8 cellular contexts compared by ENCODE assay signal in the genomic region with DNA sequence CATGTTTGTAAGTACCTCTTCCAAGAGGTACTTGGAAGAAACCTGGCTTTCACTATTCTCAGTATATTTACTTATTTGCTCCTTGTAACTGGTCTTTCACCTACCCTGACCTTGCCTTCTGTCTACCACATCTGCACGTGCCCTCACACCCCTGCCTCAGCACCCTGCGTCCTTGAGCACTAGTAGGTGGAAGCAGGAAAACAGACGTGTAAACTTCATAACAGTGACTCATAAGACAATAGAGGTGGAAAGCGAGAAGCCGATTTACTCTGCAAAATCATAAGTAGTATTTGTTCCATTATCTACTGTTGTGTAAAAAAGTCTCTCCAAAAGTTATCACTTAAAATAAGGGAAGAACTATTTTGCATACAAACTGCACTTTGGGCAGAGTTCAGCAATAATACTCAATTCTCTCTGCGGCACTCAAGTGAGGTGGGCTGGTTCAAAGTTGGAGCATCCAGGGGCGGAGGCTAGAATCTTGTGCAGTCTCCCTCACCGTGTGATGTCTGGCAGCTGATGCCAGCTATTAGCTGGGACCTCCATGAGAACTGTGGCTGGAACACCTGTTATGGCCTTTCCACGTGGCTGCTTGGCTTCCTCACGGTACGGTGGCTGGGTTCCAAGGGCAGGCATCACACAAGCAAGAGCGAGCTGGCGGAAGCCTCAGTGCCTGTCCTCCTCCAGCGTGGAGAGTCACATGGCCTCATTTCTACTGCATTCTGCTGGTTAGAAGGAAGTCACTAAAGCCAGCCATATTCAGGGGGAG. TPM values are rescaled to one million over a fixed set of nuclear protein-coding genes. Genes with fewer than 3 reads are reported as not detected.
A peak's percentile ranks its signal among the peaks of the same experiment; 100 is the strongest.
DNase-seq lines count a peak whose midpoint lies in the region; ATAC-seq, FAIRE-seq and TF ChIP-seq lines count a peak whose summit lies in the region.

No MANE protein-coding gene starts in this region.

- H3K27me3 ChIP-seq in Panc1 (ENCODE audit: control insufficient read depth, insufficient read depth, low read length) (no peaks in the 10 kb centered on the region), hepatocyte (no peaks in the 10 kb centered on the region)

- POLR2A ChIA-PET in Panc1 (lab: Charles Lee) = no interaction called here

- peaks cover 17% of the 10 kb centered on the region for H3K4me1 ChIP-seq in Panc1 (ENCODE audit: control insufficient read depth, insufficient read depth, low read length)
- no peaks in the 10 kb centered on the region for H3K4me1 ChIP-seq in hepatocyte (ENCODE audit: insufficient read depth)

- peaks cover 91% of the 10 kb centered on the region for H3K79me2 ChIP-seq in hepatocyte

- H3K9me3 ChIP-seq in Panc1 (ENCODE audit: control insufficient read depth, insufficient read depth, low read depth, low read length) (no peaks in the 10 kb centered on the region), hepatocyte (ENCODE audit: low read depth) (no peaks in the 10 kb centered on the region)

- intact Hi-C loops in Panc1 (cut with micrococcal nuclease; ENCODE audit: unreplicated experiment) = no loop called here

- ATAC-seq in HG03139 (IDR thresholded peaks at IDR 0.05; ENCODE audit: unreplicated experiment) = peak; percentile 73
- ATAC-seq in Panc1 = peak; percentile 59; the same call in 1 of the 2 replicates

- BruUV-seq in Panc1 (replicated peaks; lab: Mats Ljungman, UMichigan) = no TSS peak

- H3K9me2 ChIP-seq in hepatocyte (replicated peaks; ENCODE audit: insufficient read depth) = no peaks in the 10 kb centered on the region

- peak; percentile 73 for FAIRE-seq in islet of Langerhans (lab: Jason Lieb, UNC)
- FAIRE-seq in frontal cortex (lab: Jason Lieb, UNC) = no peak

- H3K27ac ChIP-seq in Panc1 (ENCODE audit: low read length) (peak overlapping the region; percentile 17; the same call in 1 of the 2 replicates), hepatocyte (no peak overlapping the region)

- in situ Hi-C loops in Panc1 (cut with HindIII; ENCODE audit: low pct_unique_long_range_greater_than_20kb, low sequenced_read_pairs) = no loop called here

- TF ChIP-seq CTCF in Panc1 (IDR thresholded peaks at IDR 0.05) (no peak), hepatocyte (IDR thresholded peaks at IDR 0.05; ENCODE audit: poor library complexity) (no peak)

- peaks cover 7% of the 10 kb centered on the region for H4K20me1 ChIP-seq in hepatocyte (ENCODE audit: insufficient read depth, poor library complexity, severe bottlenecking)

- H3K4me3 ChIP-seq in Panc1 (ENCODE audit: low read depth in 2 of 2, low read length in 2 of 2) (no peak overlapping the region), hepatocyte (no peak overlapping the region)

- DNase-seq in GDM1 (lab: John Stamatoyannopoulos, UW) (peak; percentile 56), Panc1 (ENCODE audit: low read depth, low spot score) (no peak), hepatocyte (ENCODE audit: low spot score) (no peak), frontal cortex (ENCODE audit: low spot score in 2 of 2) (no peak)
- peak; percentile 59 for DNase-seq in activated naive CD4-positive, alpha-beta T cell treated with Interleukin-2 at 50 U/mL for 16 hours
- DNase-seq in stimulated activated CD4-positive, alpha-beta T cell treated with anti-CD3 and anti-CD28 coated beads, Interleukin-4, amount 100 ng/mL, for 48 hours (ENCODE audit: low read depth in 2 of 2) = peak; percentile 30 to 54

- no peak overlapping the region for H3K4me2 ChIP-seq in hepatocyte

- no peak overlapping the region for H2AFZ ChIP-seq in hepatocyte

- CTCF ChIA-PET in Panc1 (lab: Charles Lee) = no interaction called here

- H3K36me3 ChIP-seq in Panc1 (ENCODE audit: control insufficient read depth, insufficient read depth, low read length) (no peaks in the 10 kb centered on the region), hepatocyte (replicated peaks; ENCODE audit: insufficient read depth, low read depth) (no peaks in the 10 kb centered on the region)

- 84% methylated on average over 14 of the region's 14 CpGs for WGBS in hepatocyte (ENCODE audit: low lambda C conversion rate, missing lambda C conversion rate)

RNA-seq across cellular contexts. Expression of gene PACS1, which starts 30.4 kb away (rescaled TPM):
- total RNA-seq in Panc1 (2021; ENCODE audit: unreplicated experiment) (91.8 TPM), hepatocyte (23.5 and 28.2 TPM in 2 replicates), frontal cortex (29.3 TPM)
- polyA plus RNA-seq in Panc1 (2012; ENCODE audit: insufficient read length) = 106 TPM
- polyA plus RNA-seq in hepatocyte = 70.1 and 71.5 TPM in 2 replicates

RNA-seq across cellular contexts. Expression of gene SF3B2, which starts 48.3 kb away (rescaled TPM):
- total RNA-seq in Panc1 (2021; ENCODE audit: unreplicated experiment) = 271 TPM
- polyA plus RNA-seq in Panc1 (2012; ENCODE audit: insufficient read length) = 244 TPM
- total RNA-seq in hepatocyte = 109 and 120 TPM in 2 replicates
- 155 and 170 TPM in 2 replicates for polyA plus RNA-seq in hepatocyte
- 90.9 TPM for total RNA-seq in frontal cortex

RNA-seq across cellular contexts. Expression of gene GAL3ST3, which starts 51.5 kb away (rescaled TPM):
- total RNA-seq in Panc1 (2021; ENCODE audit: unreplicated experiment) (not detected), hepatocyte (0.68 and 0.80 TPM in 2 replicates), frontal cortex (10.6 TPM)
- polyA plus RNA-seq in Panc1 (2012; ENCODE audit: insufficient read length) = not detected
- 1.1 and 2.6 TPM in 2 replicates for polyA plus RNA-seq in hepatocyte

Comparison
In these comparisons a context has a peak if more than half of its experiments do, and no peak if none do; other contexts are left out.
1. DNase-seq: peak in GDM1 (single experiment), activated naive CD4-positive, alpha-beta T cell treated with Interleukin-2 at 50 U/mL for 16 hours (single experiment) and stimulated activated CD4-positive, alpha-beta T cell treated with anti-CD3 and anti-CD28 coated beads, Interleukin-4, amount 100 ng/mL, for 48 hours (2 of 2); none in Panc1 (single experiment), hepatocyte (single experiment) and frontal cortex (0 of 2).